In genomic region chr3:46393011-46393410, GRCh38 we compare ENCODE assay signal across 26 cellular contexts. TPM values are rescaled to one million over a fixed set of nuclear protein-coding genes. Genes with fewer than 3 reads are reported as not detected.
DNase-seq lines count a peak whose midpoint lies in the region; ATAC-seq and TF ChIP-seq lines count a peak whose summit lies in the region.
"Had no signal": no experiment of that assay in that cellular context is flagged by ENCODE, and none has a peak within 500 bp of the region (broad histone marks: within the 10 kb centered on the region; RNA-seq: fewer than 3 reads in every experiment).

No MANE protein-coding gene starts in this region.

- peaks cover 5% of the 10 kb centered on the region for H3K36me3 Mint-ChIP-seq in Caco-2 (ENCODE audit: insufficient read depth, unreplicated experiment)
- H3K36me3 Mint-ChIP-seq in central memory CD8-positive, alpha-beta T cell (ENCODE audit: insufficient read depth) = no peaks in the 10 kb centered on the region
- no peaks in the 10 kb centered on the region for H3K36me3 Mint-ChIP-seq in activated T-cell treated with anti-CD3 and anti-CD28 coated beads, Interleukin-2, amount 50 U/mL, for 24 hours (ENCODE audit: low read depth)
- H3K36me3 Mint-ChIP-seq: CD8-positive, alpha-beta memory T cell had no signal

- H2BK5ac ChIP-seq in mesendoderm (ENCODE audit: low read length) = no peak overlapping the region

- H3K27me3 Mint-ChIP-seq in Caco-2 (ENCODE audit: insufficient read depth, unreplicated experiment) = no peaks in the 10 kb centered on the region
- H3K27me3 Mint-ChIP-seq in central memory CD8-positive, alpha-beta T cell = no peaks in the 10 kb centered on the region
- no peaks in the 10 kb centered on the region for H3K27me3 Mint-ChIP-seq in activated T-cell treated with anti-CD3 and anti-CD28 coated beads, Interleukin-2, amount 50 U/mL, for 24 hours

- intact Hi-C loops in Caco-2 (cut with micrococcal nuclease; ENCODE audit: unreplicated experiment) (no loop called here), sciatic nerve (cut with DNase I) (no loop called here)

- CTCF ChIA-PET in Caco-2 (lab: Charles Lee) = no interaction called here

- no TSS peak for BruUV-seq in Caco-2 (replicated peaks; lab: Mats Ljungman, UMichigan)

- no peak overlapping the region for H2BK15ac ChIP-seq in mesendoderm (replicated peaks; ENCODE audit: low read depth)

- no peak for ATAC-seq in central memory CD8-positive, alpha-beta T cell (replicated peaks; ENCODE audit: extremely low read depth, poor library complexity, severe bottlenecking)
- ATAC-seq in HG02840 (IDR thresholded peaks at IDR 0.05; ENCODE audit: low FRiP score, unreplicated experiment) (no peak), sciatic nerve (no peak)
- ATAC-seq: HepG2 had no signal

- H3K27me3 ChIP-seq in Caco-2 (replicated peaks; ENCODE audit: control insufficient read depth, insufficient read depth, low read length) = no peaks in the 10 kb centered on the region
- H3K27me3 ChIP-seq in KMS-11 (ENCODE audit: insufficient read depth, low read depth) = no peaks in the 10 kb centered on the region
- H3K27me3 ChIP-seq in mesendoderm (ENCODE audit: insufficient read depth, low read length, poor library complexity) = no peaks in the 10 kb centered on the region
- H3K27me3 ChIP-seq in BE2C = no peaks in the 10 kb centered on the region
- H3K27me3 ChIP-seq: Peyer's patch had no signal

- H3K4me3 ChIP-seq in Caco-2 (ENCODE audit: low read depth, low read length) = no peak overlapping the region
- H3K4me3 ChIP-seq in KMS-11 (IDR thresholded peaks at IDR 0.05; ENCODE audit: insufficient read depth, low read depth, low read length) = no peak overlapping the region
- no peak overlapping the region for H3K4me3 ChIP-seq in mesendoderm (ENCODE audit: low read length)
- H3K4me3 ChIP-seq in BE2C (ENCODE audit: low read depth, low read length) = no peak overlapping the region
- H3K4me3 ChIP-seq: GM23248, Peyer's patch had no signal

- H3K36me3 ChIP-seq in Caco-2 (ENCODE audit: control insufficient read depth, insufficient read depth, low read length) = no peaks in the 10 kb centered on the region
- H3K36me3 ChIP-seq in KMS-11 (ENCODE audit: insufficient read depth) = no peaks in the 10 kb centered on the region
- no peaks in the 10 kb centered on the region for H3K36me3 ChIP-seq in mesendoderm (ENCODE audit: control insufficient read depth, insufficient read depth, low read length)
- H3K36me3 ChIP-seq in BE2C = no peaks in the 10 kb centered on the region
- H3K36me3 ChIP-seq: Peyer's patch had no signal

- no peaks in the 10 kb centered on the region for H3K9me3 Mint-ChIP-seq in Caco-2 (ENCODE audit: unreplicated experiment)
- H3K9me3 Mint-ChIP-seq in central memory CD8-positive, alpha-beta T cell = no peaks in the 10 kb centered on the region
- H3K9me3 Mint-ChIP-seq in activated T-cell treated with anti-CD3 and anti-CD28 coated beads, Interleukin-2, amount 50 U/mL, for 24 hours = no peaks in the 10 kb centered on the region
- H3K9me3 Mint-ChIP-seq: CD8-positive, alpha-beta memory T cell; H9 had no signal

- no peaks in the 10 kb centered on the region for H3K79me1 ChIP-seq in mesendoderm (ENCODE audit: low read length)

- H3K9me3 ChIP-seq in Caco-2 (no peaks in the 10 kb centered on the region), BE2C (no peaks in the 10 kb centered on the region)
- H3K9me3 ChIP-seq: Peyer's patch had no signal

- no peak overlapping the region for H3K18ac ChIP-seq in mesendoderm (ENCODE audit: low read length)

- no peak overlapping the region for H3K4me3 Mint-ChIP-seq in Caco-2 (ENCODE audit: unreplicated experiment)
- no peak overlapping the region for H3K4me3 Mint-ChIP-seq in central memory CD8-positive, alpha-beta T cell
- H3K4me3 Mint-ChIP-seq in activated T-cell treated with anti-CD3 and anti-CD28 coated beads, Interleukin-2, amount 50 U/mL, for 24 hours = no peak overlapping the region
- H3K4me3 Mint-ChIP-seq: CD8-positive, alpha-beta memory T cell; H9 had no signal

- POLR2A ChIA-PET in Caco-2 (lab: Charles Lee) = no interaction called here

- no peak overlapping the region for H3K23ac ChIP-seq in mesendoderm (ENCODE audit: low read length)

- H3K79me2 ChIP-seq in KMS-11 (ENCODE audit: insufficient read depth, low read depth) (no peaks in the 10 kb centered on the region), mesendoderm (ENCODE audit: control insufficient read depth, insufficient read depth, low read length) (no peaks in the 10 kb centered on the region)

- H3K27ac Mint-ChIP-seq in Caco-2 (ENCODE audit: unreplicated experiment) = peak overlapping the region; percentile 1
- peak overlapping the region; percentile 8 for H3K27ac Mint-ChIP-seq in central memory CD8-positive, alpha-beta T cell (ENCODE audit: low read depth)
- H3K27ac Mint-ChIP-seq in activated T-cell treated with anti-CD3 and anti-CD28 coated beads, Interleukin-2, amount 50 U/mL, for 24 hours = no peak overlapping the region
- H3K27ac Mint-ChIP-seq: H9 had no signal

- H3K4me2 ChIP-seq in KMS-11 (peak overlapping the region; percentile 29; the same call in 1 of the 2 replicates), mesendoderm (ENCODE audit: low read length) (no peak overlapping the region)

- no peak overlapping the region for H4K5ac ChIP-seq in mesendoderm (ENCODE audit: low read length)

- H3K4me1 Mint-ChIP-seq in Caco-2 (ENCODE audit: low read depth, unreplicated experiment) = peaks cover 24% of the 10 kb centered on the region
- H3K4me1 Mint-ChIP-seq in central memory CD8-positive, alpha-beta T cell = no peaks in the 10 kb centered on the region
- peaks cover 8% of the 10 kb centered on the region for H3K4me1 Mint-ChIP-seq in activated T-cell treated with anti-CD3 and anti-CD28 coated beads, Interleukin-2, amount 50 U/mL, for 24 hours (ENCODE audit: low read depth)

- H2AK5ac ChIP-seq in mesendoderm (ENCODE audit: low read length) = no peak overlapping the region

- no peak for DNase-seq in Caco-2
- DNase-seq in central memory CD8-positive, alpha-beta T cell (ENCODE audit: low spot score in 2 of 2) = no peak
- peak; percentile 76 for DNase-seq in mesendoderm
- DNase-seq in BE2C = no peak
- DNase-seq in sciatic nerve (ENCODE audit: low spot score) = no peak
- no peak for DNase-seq in activated T-cell treated with anti-CD3 and anti-CD28 coated beads, Interleukin-2, amount 50 U/mL, for 24 hours
- DNase-seq: C1 segment of cervical spinal cord; Calu3; CD8-positive, alpha-beta memory T cell; GM23248; NCI-H1105 treated with DMSO at 0.1 percent for 48 hours; NCI-H446 treated with DMSO at 0.1 percent for 48 hours; NCI-H526; NCI-H82; Peyer's patch; SHP77 treated with DMSO at 0.1 percent for 48 hours; T-helper 1 cell had no signal

- H3K9ac ChIP-seq in KMS-11 (no peak overlapping the region), mesendoderm (ENCODE audit: low read length) (no peak overlapping the region)
- H3K9ac ChIP-seq: GM23248 had no signal

- H3K27ac ChIP-seq in KMS-11 (no peak overlapping the region), mesendoderm (ENCODE audit: low read depth, low read length) (no peak overlapping the region)
- H3K27ac ChIP-seq: GM23248, Peyer's patch had no signal

- WGBS in mesendoderm (ENCODE audit: extremely low coverage, insufficient coverage, low lambda C conversion rate) = no CpG with 5 or more reads among the region's 2 CpGs

- H3K4ac ChIP-seq in mesendoderm (ENCODE audit: low read depth, low read length) = no peak overlapping the region

- H4K8ac ChIP-seq in mesendoderm (ENCODE audit: low read depth, low read length) = no peak overlapping the region

- no peak overlapping the region for H3K56ac ChIP-seq in mesendoderm (ENCODE audit: low read length)

- H2BK120ac ChIP-seq in mesendoderm (ENCODE audit: low read depth, low read length) = no peak overlapping the region

- no peak overlapping the region for H2AFZ ChIP-seq in KMS-11 (ENCODE audit: low read depth)
- H2AFZ ChIP-seq: GM23248 had no signal

- H3K4me1 ChIP-seq in Caco-2 = peaks cover 8% of the 10 kb centered on the region; the same call in 1 of the 2 replicates
- peaks cover 15% of the 10 kb centered on the region for H3K4me1 ChIP-seq in KMS-11 (ENCODE audit: low read depth, poor library complexity, severe bottlenecking)
- H3K4me1 ChIP-seq in mesendoderm (ENCODE audit: control insufficient read depth, low read depth, low read length) = peaks cover 3% of the 10 kb centered on the region
- no peaks in the 10 kb centered on the region for H3K4me1 ChIP-seq in BE2C
- H3K4me1 ChIP-seq: Peyer's patch had no signal

- TF ChIP-seq CTCF in Caco-2 (IDR thresholded peaks at IDR 0.05; ENCODE audit: insufficient read depth in 1 of 2, low read depth in 1 of 2, low read length in 1 of 2, severe bottlenecking in 1 of 2, unreplicated experiment in 1 of 2) (no peak), KMS-11 (conservative IDR thresholded peaks at IDR 0.05; ENCODE audit: low read depth, low read length) (no peak), BE2C (IDR thresholded peaks at IDR 0.05; ENCODE audit: low read depth, low read length) (no peak)

- H4K20me1 ChIP-seq in KMS-11 (ENCODE audit: insufficient read depth) = no peaks in the 10 kb centered on the region

RNA-seq across cellular contexts. Expression of gene CCRL2, which starts 14.0 kb away (rescaled TPM):
- 0.44 and 1.0 TPM in 2 replicates for total RNA-seq in Caco-2 (2022)
- 0.04 TPM for polyA plus RNA-seq in mesendoderm (2013, experiment 1 of 2)
- polyA plus RNA-seq in mesendoderm (2013, experiment 2 of 2) = not detected
- polyA plus RNA-seq in BE2C (2012; ENCODE audit: insufficient read depth, insufficient read length, low read depth) = not detected
- total RNA-seq in sciatic nerve = 4.7 TPM
- total RNA-seq: Calu3, GM23248, H9, HepG2, MCF 10A had no signal
- polyA plus RNA-seq: GM23248, HepG2 had no signal

RNA-seq across cellular contexts. Expression of gene CCR5, which starts 22.3 kb away (rescaled TPM):
- not detected in 2 replicates for total RNA-seq in Caco-2 (2022)
- polyA plus RNA-seq in mesendoderm (2013, experiment 1 of 2) = not detected
- polyA plus RNA-seq in mesendoderm (2013, experiment 2 of 2) = not detected
- polyA plus RNA-seq in BE2C (2012; ENCODE audit: insufficient read depth, insufficient read length, low read depth) = not detected
- total RNA-seq in sciatic nerve = 3.6 TPM
- total RNA-seq: Calu3, GM23248, H9, HepG2, HT1080, LHCN-M2, MCF 10A had no signal
- polyA plus RNA-seq: AG04450, GM23248, HepG2 had no signal

RNA-seq across cellular contexts. Expression of gene CCR2, which starts 39.1 kb away (rescaled TPM):
- total RNA-seq in Caco-2 (2022) (not detected in 2 replicates), sciatic nerve (3.7 TPM)
- not detected for polyA plus RNA-seq in mesendoderm (2013, experiment 1 of 2)
- polyA plus RNA-seq in mesendoderm (2013, experiment 2 of 2) = not detected
- not detected for polyA plus RNA-seq in BE2C (2012; ENCODE audit: insufficient read depth, insufficient read length, low read depth)
- total RNA-seq: Calu3, G401, GM23248, H9, HepG2, HT1080, LHCN-M2, MCF 10A had no signal
- polyA plus RNA-seq: AG04450, GM23248, HepG2 had no signal
